22 cellular contexts compared by ENCODE assay signal in the genomic region with DNA sequence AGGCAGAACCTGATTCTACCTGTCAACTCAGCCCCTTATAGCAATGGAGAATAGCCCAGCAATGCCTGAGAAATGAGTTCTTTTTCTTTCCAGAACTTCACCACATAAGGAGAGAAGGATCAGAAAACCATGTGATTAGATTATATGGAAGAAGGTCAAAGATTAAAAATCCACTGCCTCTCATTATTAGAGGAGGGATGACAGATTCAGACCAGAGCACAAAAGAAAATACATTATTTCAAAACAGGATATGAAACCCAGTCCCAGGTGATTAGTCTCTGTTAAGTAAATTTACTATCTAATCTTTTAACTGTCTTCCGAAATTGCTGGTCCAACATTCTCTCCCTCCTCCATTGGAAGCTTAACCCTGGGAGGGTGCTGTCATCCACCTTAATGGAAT.
"Had no signal": no experiment of that assay in that cellular context is flagged by ENCODE, and none has a peak within 500 bp of the region (broad histone marks: within the 10 kb centered on the region; RNA-seq: fewer than 3 reads in every experiment).

No MANE protein-coding gene starts in this region.

- H3K27ac ChIP-seq: adrenal gland, colonic mucosa, dorsolateral prefrontal cortex, neutrophil, pancreas, psoas muscle, thyroid gland, VCaP had no signal

- DNase-seq: activated CD4-positive, alpha-beta memory T cell treated with anti-CD3 and anti-CD28 coated beads, Interleukin-2, amount 10 ng/mL, durations not matched to agents 7 days and 5 days; activated CD4-positive, alpha-beta T cell treated with anti-CD3 and anti-CD28 coated beads, Interleukin-2, amount 10 ng/mL, durations not matched to agents 24 days and 14 days; activated gamma-delta T cell treated with Interleukin-2 at 50 U/mL for 16 hours; adrenal gland; colonic mucosa; dorsolateral prefrontal cortex; hypothalamus; left ventricle myocardium superior; pancreas; psoas muscle; stimulated activated CD4-positive, alpha-beta T cell treated with anti-CD3 and anti-CD28 coated beads, Interleukin-12 subunit alpha, Interleukin-12 subunit beta, amount 100 ng/mL, for 4 hours; stimulated activated CD4-positive, alpha-beta T cell treated with anti-CD3 and anti-CD28 coated beads, Interleukin-4, amount 100 ng/mL, for 4 hours; stimulated activated naive CD8-positive, alpha-beta T cell treated with anti-CD3 and anti-CD28 coated beads, Interleukin-15, Interleukin-2, amounts not matched to agents 100 U/mL and 50 U/mL, for 24 hours; T-cell; thyroid gland had no signal

- H3K27me3 ChIP-seq: adrenal gland, colonic mucosa, pancreas, right atrium auricular region, thyroid gland had no signal

- H3K4me1 ChIP-seq: colonic mucosa, pancreas, psoas muscle had no signal

- H3K4me1 Mint-ChIP-seq: activated CD4-positive, alpha-beta memory T cell treated with anti-CD3 and anti-CD28 coated beads, Interleukin-2, amount 10 ng/mL, durations not matched to agents 7 days and 5 days; activated CD4-positive, alpha-beta T cell treated with anti-CD3 and anti-CD28 coated beads, Interleukin-2, amount 10 ng/mL, durations not matched to agents 24 days and 14 days; T-cell had no signal

- H3K4me3 Mint-ChIP-seq: activated CD4-positive, alpha-beta memory T cell treated with anti-CD3 and anti-CD28 coated beads, Interleukin-2, amount 10 ng/mL, durations not matched to agents 7 days and 5 days; activated CD4-positive, alpha-beta T cell treated with anti-CD3 and anti-CD28 coated beads, Interleukin-2, amount 10 ng/mL, durations not matched to agents 24 days and 14 days; natural killer cell treated with Interleukin-12 subunit alpha and Interleukin-12 subunit beta and Interleukin-15 and Interleukin-18, amount 100 ng/mL, for 72 hours; T-cell; T-helper 2 cell treated with Interferon-gamma antibody and Interleukin-4, amounts not matched to agents 5 μg/mL and 100 μg/mL, for 36 hours had no signal

- H3K27ac Mint-ChIP-seq: activated CD4-positive, alpha-beta memory T cell treated with anti-CD3 and anti-CD28 coated beads, Interleukin-2, amount 10 ng/mL, durations not matched to agents 7 days and 5 days; activated CD4-positive, alpha-beta T cell treated with anti-CD3 and anti-CD28 coated beads, Interleukin-2, amount 10 ng/mL, durations not matched to agents 24 days and 14 days; activated naive CD4-positive, alpha-beta T cell treated with anti-CD3 and anti-CD28 coated beads, Interleukin-2, amount 50 U/mL, for 72 hours; natural killer cell treated with Interleukin-12 subunit alpha and Interleukin-12 subunit beta and Interleukin-15 and Interleukin-18, amount 100 ng/mL, for 72 hours; T-cell; T-helper 2 cell treated with Interferon-gamma antibody and Interleukin-4, amounts not matched to agents 5 μg/mL and 100 μg/mL, for 36 hours had no signal

- H3K9me3 ChIP-seq: adrenal gland, colonic mucosa, neutrophil, pancreas, psoas muscle, right atrium auricular region, thyroid gland had no signal

- ATAC-seq: activated CD4-positive, CD25-positive, alpha-beta regulatory T cell treated with anti-CD3 and anti-CD28 coated beads, Interleukin-2, amount 50 U/mL, for 24 hours; natural killer cell treated with Interleukin-12 subunit alpha and Interleukin-12 subunit beta and Interleukin-15 and Interleukin-18, amount 100 ng/mL, for 72 hours; pancreas; stimulated activated naive CD8-positive, alpha-beta T cell treated with anti-CD3 and anti-CD28 coated beads, Interleukin-15, Interleukin-2, amounts not matched to agents 100 U/mL and 50 U/mL, for 24 hours; T-cell had no signal

- H3K36me3 Mint-ChIP-seq: activated naive CD4-positive, alpha-beta T cell treated with anti-CD3 and anti-CD28 coated beads, Interleukin-2, amount 50 U/mL, for 72 hours; natural killer cell treated with Interleukin-12 subunit alpha and Interleukin-12 subunit beta and Interleukin-15 and Interleukin-18, amount 100 ng/mL, for 72 hours; T-cell had no signal

- H3K9me3 Mint-ChIP-seq: activated CD4-positive, alpha-beta memory T cell treated with anti-CD3 and anti-CD28 coated beads, Interleukin-2, amount 10 ng/mL, durations not matched to agents 7 days and 5 days; activated CD4-positive, alpha-beta T cell treated with anti-CD3 and anti-CD28 coated beads, Interleukin-2, amount 10 ng/mL, durations not matched to agents 24 days and 14 days; activated naive CD4-positive, alpha-beta T cell treated with anti-CD3 and anti-CD28 coated beads, Interleukin-2, amount 50 U/mL, for 72 hours; natural killer cell treated with Interleukin-12 subunit alpha and Interleukin-12 subunit beta and Interleukin-15 and Interleukin-18, amount 100 ng/mL, for 72 hours; T-cell; T-helper 2 cell treated with Interferon-gamma antibody and Interleukin-4, amounts not matched to agents 5 μg/mL and 100 μg/mL, for 36 hours had no signal

- H3K36me3 ChIP-seq: adrenal gland, colonic mucosa, neutrophil, pancreas, right atrium auricular region, thyroid gland had no signal

- H3K4me3 ChIP-seq: adrenal gland, colonic mucosa, dorsolateral prefrontal cortex, pancreas, psoas muscle, right atrium auricular region, thyroid gland had no signal
